ENCODE assay signal across 23 cellular contexts in genomic region chr1:210645582-210646257, GRCh38.
"Had no signal": no experiment of that assay in that cellular context is flagged by ENCODE, and none has a peak within 500 bp of the region (broad histone marks: within the 10 kb centered on the region; RNA-seq: fewer than 3 reads in every experiment).

No MANE protein-coding gene starts in this region.

- H3K36me3 ChIP-seq: gastrocnemius medialis, tibial nerve, vagina had no signal

- H3K27me3 Mint-ChIP-seq: memory B cell; naive thymus-derived CD4-positive, alpha-beta T cell had no signal

- H3K4me3 ChIP-seq: coronary artery, gastrocnemius medialis, tibial nerve, vagina had no signal

- ATAC-seq: gastrocnemius medialis; left ventricle myocardium superior; naive thymus-derived CD4-positive, alpha-beta T cell had no signal

- H3K27ac Mint-ChIP-seq: immature natural killer cell; memory B cell; naive thymus-derived CD4-positive, alpha-beta T cell had no signal

- H3K4me1 Mint-ChIP-seq: memory B cell had no signal

- H3K9me3 Mint-ChIP-seq: immature natural killer cell; memory B cell; naive thymus-derived CD4-positive, alpha-beta T cell had no signal

- DNase-seq: activated CD4-positive, alpha-beta T cell treated with anti-CD3 and anti-CD28 coated beads, Interleukin-2, amount 50 U/mL, for 1 hour; activated CD4-positive, CD25-positive, alpha-beta regulatory T cell treated with anti-CD3 and anti-CD28 coated beads, Interleukin-2, amount 50 U/mL, for 72 hours; activated CD8-positive, alpha-beta memory T cell treated with anti-CD3 and anti-CD28 coated beads, Interleukin-2, amount 50 U/mL, for 4 hours; activated effector memory CD4-positive, alpha-beta T cell treated with anti-CD3 and anti-CD28 coated beads, Interleukin-2, amount 50 U/mL, for 16 hours; activated naive CD4-positive, alpha-beta T cell treated with anti-CD3 and anti-CD28 coated beads, Interleukin-2, amount 50 U/mL, for 16 hours; activated T-cell treated with anti-CD3 and anti-CD28 coated beads, Interleukin-2, amount 50 U/mL, for 48 hours; aorta; gastrocnemius medialis; immature natural killer cell; kidney glomerular epithelial cell; left ventricle myocardium superior; naive thymus-derived CD4-positive, alpha-beta T cell; retina; stimulated activated CD4-positive, alpha-beta T cell treated with anti-CD3 and anti-CD28 coated beads, Interleukin-12 subunit alpha, Interleukin-12 subunit beta, amount 100 ng/mL, for 4 hours; stimulated activated CD4-positive, alpha-beta T cell treated with anti-CD3 and anti-CD28 coated beads, Interleukin-1b, Interleukin-23, amount 100 ng/mL, for 48 hours; stimulated activated CD8-positive, alpha-beta memory T cell treated with anti-CD3 and anti-CD28 coated beads, Interleukin-4, amount 100 ng/mL, for 48 hours; stimulated activated naive CD4-positive, alpha-beta T cell; T-helper 2 cell had no signal

- H3K4me3 Mint-ChIP-seq: immature natural killer cell; memory B cell; naive thymus-derived CD4-positive, alpha-beta T cell had no signal

- H3K9me3 ChIP-seq: gastrocnemius medialis, tibial nerve, vagina had no signal

- H3K27ac ChIP-seq: coronary artery, gastrocnemius medialis, tibial nerve, vagina, VCaP had no signal

- H3K27me3 ChIP-seq: gastrocnemius medialis, tibial nerve, vagina had no signal

- H3K36me3 Mint-ChIP-seq: immature natural killer cell; naive thymus-derived CD4-positive, alpha-beta T cell had no signal

- H3K4me1 ChIP-seq: gastrocnemius medialis, tibial nerve, vagina had no signal
